In genomic region chr7:117071597-117071996, GRCh38 we compare ENCODE assay signal across 22 cellular contexts.
DNase-seq lines count a peak whose midpoint lies in the region; ATAC-seq lines count a peak whose summit lies in the region.
"Had no signal": no experiment of that assay in that cellular context is flagged by ENCODE, and none has a peak within 500 bp of the region (broad histone marks: within the 10 kb centered on the region; RNA-seq: fewer than 3 reads in every experiment).

No MANE protein-coding gene starts in this region.

- no peaks in the 10 kb centered on the region for H3K9me3 ChIP-seq in endocrine pancreas (ENCODE audit: control insufficient read depth, low read length)
- H3K9me3 ChIP-seq: ascending aorta, esophagus squamous epithelium, SJSA1, vagina had no signal

- H3K9ac ChIP-seq in endocrine pancreas (ENCODE audit: control insufficient read depth, insufficient read depth, low read length) = no peak overlapping the region

- no peaks in the 10 kb centered on the region for H3K27me3 ChIP-seq in endocrine pancreas (ENCODE audit: control insufficient read depth, insufficient read depth, low read length)
- H3K27me3 ChIP-seq: ascending aorta, esophagus squamous epithelium, SJSA1, spleen, vagina had no signal

- H3K36me3 ChIP-seq in endocrine pancreas (ENCODE audit: control insufficient read depth, insufficient read depth, low read length) = no peaks in the 10 kb centered on the region
- H3K36me3 ChIP-seq: ascending aorta, esophagus squamous epithelium, left ventricle myocardium inferior, SJSA1, spleen, vagina had no signal

- no peak for ATAC-seq in GM18502 (IDR thresholded peaks at IDR 0.05; ENCODE audit: poor library complexity, unreplicated experiment)
- ATAC-seq in GM18520 (IDR thresholded peaks at IDR 0.05; ENCODE audit: unreplicated experiment) = no peak
- ATAC-seq: activated CD8-positive, alpha-beta T cell treated with anti-CD3 and anti-CD28 coated beads, Interleukin-2, amount 10 ng/mL, durations not matched to agents 7 days and 5 days; PC-3 had no signal

- DNase-seq in DMS153 (lab: John Stamatoyannopoulos, UW) (peak; percentile 78), NCI-H128 (lab: John Stamatoyannopoulos, UW; ENCODE audit: unreplicated experiment) (peak; percentile 65), NCI-H2196 (lab: John Stamatoyannopoulos, UW; ENCODE audit: unreplicated experiment) (peak; percentile 23), anterior cingulate cortex (lab: John Stamatoyannopoulos, UW) (no peak), NAMALWA (ENCODE audit: low spot score) (no peak)
- DNase-seq: activated CD8-positive, alpha-beta T cell treated with anti-CD3 and anti-CD28 coated beads, Interleukin-2, amount 10 ng/mL, durations not matched to agents 7 days and 5 days; activated naive CD4-positive, alpha-beta T cell treated with anti-CD3 and anti-CD28 coated beads, Interleukin-2, amount 10 ng/mL, durations not matched to agents 7 days and 5 days; activated T-cell treated with anti-CD3 and anti-CD28 coated beads, Interleukin-2, amount 50 U/mL, for 24 hours; DND-41; effector CD8-positive, alpha-beta T cell; esophagus squamous epithelium; left ventricle myocardium inferior; NCI-H774; PC-3; spleen; stimulated activated CD4-positive, alpha-beta T cell treated with anti-CD3 and anti-CD28 coated beads, Interleukin-4, amount 100 ng/mL, for 4 hours had no signal

- peak overlapping the region; percentile 5 for H3K4me3 ChIP-seq in endocrine pancreas (ENCODE audit: control insufficient read depth, insufficient read depth, low read length)
- H3K4me3 ChIP-seq: ascending aorta, esophagus squamous epithelium, SJSA1, spleen, vagina had no signal

- peaks cover 14% of the 10 kb centered on the region for H3K4me1 ChIP-seq in endocrine pancreas (ENCODE audit: control insufficient read depth, insufficient read depth, low read length)
- H3K4me1 ChIP-seq: SJSA1 had no signal

Comparison
In these comparisons a context has a peak if more than half of its experiments do, and no peak if none do; other contexts are left out.
1. DNase-seq: peak in DMS153 (single experiment), NCI-H128 (single experiment) and NCI-H2196 (single experiment); none in anterior cingulate cortex (0 of 58) and NAMALWA (single experiment).